8 cellular contexts compared by ENCODE assay signal in genomic region chrX:15674899-15675489, GRCh38. TPM values are rescaled to one million over a fixed set of nuclear protein-coding genes. Genes with fewer than 3 reads are reported as not detected.
A peak's percentile ranks its signal among the peaks of the same experiment; 100 is the strongest.
DNase-seq lines count a peak whose midpoint lies in the region; ATAC-seq and TF ChIP-seq lines count a peak whose summit lies in the region.

No MANE protein-coding gene starts in this region.

- DNase-seq in NCI-H526 treated with DMSO at 0.1 percent for 48 hours (lab: John Stamatoyannopoulos, UW) (peak; percentile 96), dorsolateral prefrontal cortex (peak in 9 of 10 donors; percentile 81 to 94 (median 90)), right lobe of liver (peak; percentile 88 to 92 (median 90))
- DNase-seq in activated CD4-positive, alpha-beta T cell treated with anti-CD3 and anti-CD28 coated beads, Interleukin-2, amount 50 U/mL, for 1 hour = peak; percentile 83
- peak; percentile 89 for DNase-seq in stimulated activated CD4-positive, alpha-beta T cell treated with anti-CD3 and anti-CD28 coated beads, Interleukin-4, amount 100 ng/mL, for 24 hours

- ATAC-seq in GM19372 (IDR thresholded peaks at IDR 0.05; ENCODE audit: low read depth, unreplicated experiment) (peak; percentile 64), HG03520 (IDR thresholded peaks at IDR 0.05; ENCODE audit: unreplicated experiment) (peak; percentile 78), right lobe of liver (peak; percentile 90 to 92 (median 92))

- H3K4me3 ChIP-seq in dorsolateral prefrontal cortex (peak overlapping the region; percentile 56 to 98 (median 81)), right lobe of liver (peak overlapping the region; percentile 69 to 85 (median 82))

- TF ChIP-seq POLR2A in right lobe of liver (IDR thresholded peaks at IDR 0.05) = peak; percentile 65

- TF ChIP-seq CTCF in C4-2B (conservative IDR thresholded peaks at IDR 0.05) (no peak), dorsolateral prefrontal cortex (IDR thresholded peaks at IDR 0.05 in 54 of 56, conservative IDR thresholded peaks at IDR 0.05 in 2 of 56; ENCODE audit: low read depth in 1 of 56, partially characterized antibody in 56 of 56) (peak in 5 of 56 donors; percentile 7 to 20 (median 11)), right lobe of liver (IDR thresholded peaks at IDR 0.05) (no peak)

- no peaks in the 10 kb centered on the region for H3K9me3 ChIP-seq in right lobe of liver

- H3K27ac ChIP-seq in C4-2B (peak overlapping the region; percentile 99), dorsolateral prefrontal cortex (peak overlapping the region; percentile 85 to 99 (median 96)), right lobe of liver (peak overlapping the region; percentile 87 to 97 (median 97))

- peaks cover 0 to 17% (median 0%) of the 10 kb centered on the region in 45 donors for H3K27me3 ChIP-seq in dorsolateral prefrontal cortex
- no peaks in the 10 kb centered on the region for H3K27me3 ChIP-seq in right lobe of liver

- peaks cover 0 to 21% (median 5%) of the 10 kb centered on the region in 4 donors for H3K4me1 ChIP-seq in right lobe of liver

- 4% methylated on average over 43 of the region's 46 CpGs for WGBS in right lobe of liver (ENCODE audit: insufficient coverage, low coverage, low lambda C conversion rate, missing lambda C conversion rate)

- no peaks in the 10 kb centered on the region for H3K36me3 ChIP-seq in right lobe of liver

- intact Hi-C loops in dorsolateral prefrontal cortex (cut with DNase I) (loop anchor here in 1 of 2 donors (10.0 kb wide), 2 partner anchors 180 to 330 kb away; partner anchors contain the start of gene PIR), right lobe of liver (cut with DNase I) (no loop called here)

RNA-seq across cellular contexts. Expression of gene CLTRN, which starts 10.4 kb away (rescaled TPM):
- total RNA-seq in dorsolateral prefrontal cortex = 1 to 10 TPM in 18 of 120 experiments, under 1 TPM in 65, not detected in 37; 0.24 to 1.5 (median 0.59) TPM
- total RNA-seq in right lobe of liver = 10 to 100 TPM in 5 of 6 experiments, 1 to 10 TPM in 1; 8.8 to 14.0 (median 10.2) TPM

Comparison
In these comparisons a context has a peak if more than half of its experiments do, and no peak if none do; other contexts are left out.
1. Peak in every context shown above with its lines: DNase-seq, ATAC-seq, H3K4me3 ChIP-seq and H3K27ac ChIP-seq.